1 cellular context compared by ENCODE assay signal in genomic region chr10:45199380-45199740, GRCh38.
TF ChIP-seq lines count a peak whose summit lies in the region.

No MANE protein-coding gene starts in this region.

TF ChIP-seq in GM23338, 12 proteins besides CTCF, POLR2A, EP300 and RAD21 (continued from another document):
- TF ChIP-seq STAT1 (IDR thresholded peaks at IDR 0.05; ENCODE audit: unreplicated experiment) (no peak), EZH2 (IDR thresholded peaks at IDR 0.05; ENCODE audit: low read depth, unreplicated experiment) (no peak), ZNF331 (CRISPR knock-in tag; IDR thresholded peaks at IDR 0.05; ENCODE audit: low read depth) (no peak), ZNF462 (CRISPR knock-in tag; IDR thresholded peaks at IDR 0.05) (no peak), EZH2phosphoT487 (IDR thresholded peaks at IDR 0.05; ENCODE audit: unreplicated experiment) (no peak)
TF ChIP-seq in GM23338: peak in this region for 0.
